8 cellular contexts compared by ENCODE assay signal in genomic region chr12:6230321-6231110, GRCh38. TPM values are rescaled to one million over a fixed set of nuclear protein-coding genes. Genes with fewer than 3 reads are reported as not detected.
DNase-seq lines count a peak whose midpoint lies in the region; ATAC-seq and TF ChIP-seq lines count a peak whose summit lies in the region.

No MANE protein-coding gene starts in this region.

- H3K4me1 ChIP-seq in stomach smooth muscle (ENCODE audit: control insufficient read depth, insufficient read depth, low read length): peaks cover 97% of the 10 kb centered on the region

- peak overlapping the region; percentile 38 to 61 for H3K4me3 ChIP-seq in stomach smooth muscle (ENCODE audit: low read length in 2 of 2)

- H3K27me3 Mint-ChIP-seq in endothelial cell (ENCODE audit: unreplicated experiment): peaks cover 9% of the 10 kb centered on the region
- peaks cover 8% of the 10 kb centered on the region for H3K27me3 Mint-ChIP-seq in neural crest cell (ENCODE audit: low read depth)

- TF ChIP-seq CTCF in endothelial cell (IDR thresholded peaks at IDR 0.05; ENCODE audit: unreplicated experiment): no peak
- TF ChIP-seq CTCF in neural crest cell (conservative IDR thresholded peaks at IDR 0.05): no peak

- peak overlapping the region; percentile 5 for H3K4me3 Mint-ChIP-seq in endothelial cell (ENCODE audit: unreplicated experiment)
- peak overlapping the region; percentile 60 for H3K4me3 Mint-ChIP-seq in neural crest cell

- no peaks in the 10 kb centered on the region for H3K9me3 ChIP-seq in stomach smooth muscle (ENCODE audit: control insufficient read depth in 2 of 2, low read length in 2 of 2)

- DNase-seq in NCI-H526 treated with DMSO at 0.1 percent for 48 hours (lab: John Stamatoyannopoulos, UW): peak; percentile 59
- peak; percentile 62 for DNase-seq in activated CD8-positive, alpha-beta memory T cell treated with anti-CD3 and anti-CD28 coated beads, Interleukin-2, amount 50 U/mL, for 4 hours
- DNase-seq in endothelial cell (ENCODE audit: low spot score): no peak
- peak; percentile 43 for DNase-seq in neural crest cell (ENCODE audit: low read depth, low spot score)
- no peak for DNase-seq in NCI-H524 (lab: John Stamatoyannopoulos, UW)
- DNase-seq in OCI-M2 (lab: John Stamatoyannopoulos, UW; ENCODE audit: unreplicated experiment): no peak

- peak overlapping the region; percentile 66 to 77 for H3K9ac ChIP-seq in stomach smooth muscle (ENCODE audit: low read length in 2 of 2)

- ATAC-seq in GM21360 (IDR thresholded peaks at IDR 0.05; ENCODE audit: unreplicated experiment): peak; percentile 80

- H3K9me3 Mint-ChIP-seq in endothelial cell (ENCODE audit: unreplicated experiment) (no peaks in the 10 kb centered on the region), neural crest cell (no peaks in the 10 kb centered on the region)

- H3K27ac Mint-ChIP-seq in endothelial cell (ENCODE audit: unreplicated experiment) (no peak overlapping the region), neural crest cell (ENCODE audit: unreplicated experiment) (peak overlapping the region; percentile 98)

- H3K4me1 Mint-ChIP-seq in endothelial cell (ENCODE audit: unreplicated experiment) (peaks cover 50% of the 10 kb centered on the region), neural crest cell (peaks cover 65% of the 10 kb centered on the region)

- H3K27me3 ChIP-seq in stomach smooth muscle (ENCODE audit: control insufficient read depth in 1 of 2, insufficient read depth in 2 of 2, low read length in 2 of 2): no peaks in the 10 kb centered on the region

- peaks cover 22% of the 10 kb centered on the region for H3K36me3 Mint-ChIP-seq in endothelial cell (ENCODE audit: low read depth, unreplicated experiment)
- H3K36me3 Mint-ChIP-seq in neural crest cell (ENCODE audit: low read depth): no peaks in the 10 kb centered on the region

- H3K27ac ChIP-seq in stomach smooth muscle (ENCODE audit: low read length): peak overlapping the region; percentile 100

- peaks cover 24 to 30% of the 10 kb centered on the region in 2 donors for H3K36me3 ChIP-seq in stomach smooth muscle (ENCODE audit: control insufficient read depth in 2 of 2, insufficient read depth in 2 of 2, low read length in 2 of 2)

RNA-seq across cellular contexts. Expression of gene CD9, which starts 30.3 kb away (rescaled TPM):
- total RNA-seq in endothelial cell (ENCODE audit: unreplicated experiment): 67.2 TPM
- 1.8 and 2.1 TPM in 2 replicates for total RNA-seq in neural crest cell

Comparison
In these comparisons a context has a peak if more than half of its experiments do, and no peak if none do; other contexts are left out.
1. DNase-seq: peak in NCI-H526 treated with DMSO at 0.1 percent for 48 hours (single experiment), activated CD8-positive, alpha-beta memory T cell treated with anti-CD3 and anti-CD28 coated beads, Interleukin-2, amount 50 U/mL, for 4 hours (single experiment) and neural crest cell (single experiment); none in endothelial cell (single experiment), NCI-H524 (0 of 2) and OCI-M2 (single experiment).
2. RNA of gene CD9, which starts 30.3 kb away (total RNA-seq): 67.2 TPM in endothelial cell (single experiment); 1.8 to 2.1 TPM in neural crest cell; every median in the first group is over 10 times any median in the second.